Comparison of ENCODE assay signal across 8 cellular contexts in genomic region chr13:27251166-27252088, GRCh38. TPM values are rescaled to one million over a fixed set of nuclear protein-coding genes. Genes with fewer than 3 reads are reported as not detected.
DNase-seq lines count a peak whose midpoint lies in the region; ATAC-seq and TF ChIP-seq lines count a peak whose summit lies in the region.

Gene RPL21 (plus strand): TSS chr13:27251558. CDS start chr13:27253777, 2,219 bp downstream.

- H3K27me3 ChIP-seq in hepatocyte = no peaks in the 10 kb centered on the region

- 1% methylated on average over 69 of the region's 69 CpGs for WGBS in hepatocyte (ENCODE audit: low lambda C conversion rate, missing lambda C conversion rate)

- peak; percentile 91 for TF ChIP-seq POLR2A in GM18505 (IDR thresholded peaks at IDR 0.05; ENCODE audit: borderline replicate concordance, extremely low read depth, insufficient read depth, insufficient read length)

- peak within 1 kb of the TSS; percentile 81 for H3K4me3 ChIP-seq in hepatocyte

- DNase-seq in NCI-H1930 (lab: John Stamatoyannopoulos, UW) (peak; percentile 96 to 97), T1000 (lab: John Stamatoyannopoulos, UW) (peak; percentile 93), astrocyte of the hippocampus (ENCODE audit: low read depth, low spot score) (peak; percentile 98), hepatocyte (ENCODE audit: low spot score) (peak; percentile 96), renal cortical epithelial cell (ENCODE audit: low read depth) (peak; percentile 93), cortex of kidney (lab: John Stamatoyannopoulos, UW) (no peak)

- ATAC-seq in GM18505 (IDR thresholded peaks at IDR 0.05; ENCODE audit: unreplicated experiment) (peak; percentile 95), HG02970 (IDR thresholded peaks at IDR 0.05; ENCODE audit: low FRiP score, unreplicated experiment) (peak; percentile 88)

- peak within 1 kb of the TSS; percentile 72 for H2AFZ ChIP-seq in hepatocyte

- H3K4me2 ChIP-seq in hepatocyte = peak within 1 kb of the TSS; percentile 92

- H4K20me1 ChIP-seq in hepatocyte (ENCODE audit: insufficient read depth, poor library complexity, severe bottlenecking) = peaks cover 34% of the 10 kb centered on the region

- H3K9me3 ChIP-seq in hepatocyte (ENCODE audit: low read depth) = no peaks in the 10 kb centered on the region

- no peak for TF ChIP-seq CTCF in hepatocyte (IDR thresholded peaks at IDR 0.05; ENCODE audit: poor library complexity)

- peaks cover 17% of the 10 kb centered on the region for H3K4me1 ChIP-seq in hepatocyte (ENCODE audit: insufficient read depth)

- peak within 1 kb of the TSS; percentile 95 for H3K27ac ChIP-seq in hepatocyte

- H3K36me3 ChIP-seq in hepatocyte (replicated peaks; ENCODE audit: insufficient read depth, low read depth) = no peaks in the 10 kb centered on the region

- H3K9me2 ChIP-seq in hepatocyte (replicated peaks; ENCODE audit: insufficient read depth) = no peaks in the 10 kb centered on the region

- H3K79me2 ChIP-seq in hepatocyte = peaks cover 60% of the 10 kb centered on the region

RNA-seq across cellular contexts. Expression of gene RPL21, which starts in this region (rescaled TPM):
- total RNA-seq in hepatocyte (960 and 1,101 TPM in 2 replicates), renal cortical epithelial cell (458 and 736 TPM in 2 replicates)
- 349 and 358 TPM in 2 replicates for polyA plus RNA-seq in hepatocyte
